21 cellular contexts compared by ENCODE assay signal in the genomic region with DNA sequence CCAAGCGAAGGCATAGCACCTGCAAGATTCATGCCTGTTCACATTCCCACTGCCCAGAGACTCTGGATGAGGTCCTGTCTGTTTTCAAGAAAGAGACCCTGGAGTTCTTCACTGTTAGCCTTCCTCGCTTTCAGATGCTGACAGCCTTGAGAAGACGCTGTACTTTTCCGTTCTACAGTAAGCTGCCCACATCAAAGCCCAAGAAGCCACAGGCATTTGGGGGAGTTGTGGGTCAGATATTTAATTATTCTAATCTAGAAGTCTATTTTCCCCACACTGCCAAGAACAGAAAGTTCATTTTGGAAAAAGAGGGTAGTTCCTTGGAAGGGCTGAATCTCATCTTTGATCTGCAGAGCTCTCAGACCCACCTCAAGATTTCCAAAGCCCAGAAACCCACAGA.
A peak's percentile ranks its signal among the peaks of the same experiment; 100 is the strongest.
DNase-seq lines count a peak whose midpoint lies in the region; ATAC-seq and TF ChIP-seq lines count a peak whose summit lies in the region.
"Had no signal": no experiment of that assay in that cellular context is flagged by ENCODE, and none has a peak within 500 bp of the region (broad histone marks: within the 10 kb centered on the region; RNA-seq: fewer than 3 reads in every experiment).

No MANE protein-coding gene starts in this region.

- no peak for TF ChIP-seq CTCF in fibroblast of villous mesenchyme (IDR thresholded peaks at IDR 0.05; ENCODE audit: insufficient read depth, low read depth, low read length)
- no peak for TF ChIP-seq CTCF in right atrium auricular region (IDR thresholded peaks at IDR 0.05)

- H3K27ac ChIP-seq in right atrium auricular region: no peak overlapping the region
- H3K27ac ChIP-seq: A549, colonic mucosa, vagina, VCaP had no signal

- H3K36me3 Mint-ChIP-seq in activated T-cell treated with anti-CD3 and anti-CD28 coated beads, Interleukin-2, amount 50 U/mL, for 4 hours (ENCODE audit: insufficient read depth): peaks cover 2% of the 10 kb centered on the region
- peaks cover 5% of the 10 kb centered on the region for H3K36me3 Mint-ChIP-seq in T-cell

- H3K4me3 Mint-ChIP-seq in activated T-cell treated with anti-CD3 and anti-CD28 coated beads, Interleukin-2, amount 50 U/mL, for 4 hours: peak overlapping the region; percentile 38
- peak overlapping the region in 2 of 3 donors; percentile 25 to 32 for H3K4me3 Mint-ChIP-seq in T-cell
- H3K4me3 Mint-ChIP-seq: activated naive CD4-positive, alpha-beta T cell treated with anti-CD3 and anti-CD28 coated beads for 36 hours; endodermal cell had no signal

- H3K36me3 ChIP-seq in right atrium auricular region: no peaks in the 10 kb centered on the region
- H3K36me3 ChIP-seq: colonic mucosa, spleen, vagina had no signal

- POLR2A ChIA-PET in T-cell (lab: Charles Lee): no interaction called here

- H3K9me3 Mint-ChIP-seq in activated T-cell treated with anti-CD3 and anti-CD28 coated beads, Interleukin-2, amount 50 U/mL, for 4 hours: peaks cover 17% of the 10 kb centered on the region
- peaks cover 6 to 12% (median 7%) of the 10 kb centered on the region in 3 donors for H3K9me3 Mint-ChIP-seq in T-cell

- no peak overlapping the region for H3K4me3 ChIP-seq in fibroblast of villous mesenchyme (ENCODE audit: low read depth, low read length)
- H3K4me3 ChIP-seq in right atrium auricular region: no peak overlapping the region
- H3K4me3 ChIP-seq: A549, colonic mucosa, mucosa of descending colon, spleen, vagina had no signal

- CTCF ChIA-PET in T-cell (lab: Charles Lee): interaction anchor here in 1 of 2 donors (1.0 kb wide), 1 partner anchor 10 kb away, joined by 3 read pairs; no protein-coding TSS in a partner anchor

- DNase-seq in activated T-cell treated with anti-CD3 and anti-CD28 coated beads, Interleukin-2, amount 50 U/mL, for 4 hours: no peak
- no peak for DNase-seq in activated T-cell treated with anti-CD3 and anti-CD28 coated beads, Interleukin-2, amount 50 U/mL, for 48 hours
- DNase-seq in T-cell (no peak), fibroblast of villous mesenchyme (ENCODE audit: low read depth) (peak; percentile 64), SK-N-DZ (ENCODE audit: low spot score) (no peak), right atrium auricular region (ENCODE audit: low spot score) (no peak)
- peak; percentile 33 for DNase-seq in stimulated activated CD8-positive, alpha-beta memory T cell treated with anti-CD3 and anti-CD28 coated beads, Interleukin-4, amount 100 ng/mL, for 48 hours
- DNase-seq: activated naive CD4-positive, alpha-beta T cell treated with anti-CD3 and anti-CD28 coated beads for 36 hours; C1 segment of cervical spinal cord; colonic mucosa; endodermal cell; mucosa of descending colon; NCI-H1694 treated with DMSO at 0.1 percent for 48 hours; Right ventricle myocardium superior; spleen; substantia nigra had no signal

- no peak overlapping the region for H3K27ac Mint-ChIP-seq in T-cell
- H3K27ac Mint-ChIP-seq: activated naive CD4-positive, alpha-beta T cell treated with anti-CD3 and anti-CD28 coated beads for 36 hours; endodermal cell had no signal

- no peaks in the 10 kb centered on the region for H3K27me3 ChIP-seq in right atrium auricular region
- H3K27me3 ChIP-seq: colonic mucosa, vagina had no signal

- peaks cover 23% of the 10 kb centered on the region for H3K4me1 Mint-ChIP-seq in activated T-cell treated with anti-CD3 and anti-CD28 coated beads, Interleukin-2, amount 50 U/mL, for 4 hours (ENCODE audit: low read depth)
- H3K4me1 Mint-ChIP-seq in T-cell: peaks cover 27 to 37% (median 33%) of the 10 kb centered on the region in 3 donors

- no peaks in the 10 kb centered on the region for H3K4me1 ChIP-seq in right atrium auricular region
- H3K4me1 ChIP-seq: A549, colonic mucosa, spleen, vagina had no signal

- no peaks in the 10 kb centered on the region for H3K9me3 ChIP-seq in right atrium auricular region
- H3K9me3 ChIP-seq: colonic mucosa, vagina had no signal

- peaks cover 16% of the 10 kb centered on the region for H3K27me3 Mint-ChIP-seq in activated T-cell treated with anti-CD3 and anti-CD28 coated beads, Interleukin-2, amount 50 U/mL, for 4 hours (ENCODE audit: low read depth)
- H3K27me3 Mint-ChIP-seq in T-cell: peaks cover 15 to 20% of the 10 kb centered on the region in 2 donors

- no peak for ATAC-seq in activated T-cell treated with anti-CD3 and anti-CD28 coated beads, Interleukin-2, amount 50 U/mL, for 4 hours
- no peak for ATAC-seq in T-cell (replicated peaks in 1 of 4)
- ATAC-seq in HG03039 (IDR thresholded peaks at IDR 0.05; ENCODE audit: unreplicated experiment): no peak
- ATAC-seq: A549, left lobe of liver, mucosa of descending colon had no signal

Comparison
In these comparisons a context has a peak if more than half of its experiments do, and no peak if none do; other contexts are left out.
1. DNase-seq: peak in fibroblast of villous mesenchyme (single experiment) and stimulated activated CD8-positive, alpha-beta memory T cell treated with anti-CD3 and anti-CD28 coated beads, Interleukin-4, amount 100 ng/mL, for 48 hours (single experiment); none in activated T-cell treated with anti-CD3 and anti-CD28 coated beads, Interleukin-2, amount 50 U/mL, for 4 hours (single experiment), activated T-cell treated with anti-CD3 and anti-CD28 coated beads, Interleukin-2, amount 50 U/mL, for 48 hours (0 of 2), T-cell (0 of 34), SK-N-DZ (single experiment) and right atrium auricular region (single experiment).